1 cellular context compared by ENCODE assay signal in the genomic region with DNA sequence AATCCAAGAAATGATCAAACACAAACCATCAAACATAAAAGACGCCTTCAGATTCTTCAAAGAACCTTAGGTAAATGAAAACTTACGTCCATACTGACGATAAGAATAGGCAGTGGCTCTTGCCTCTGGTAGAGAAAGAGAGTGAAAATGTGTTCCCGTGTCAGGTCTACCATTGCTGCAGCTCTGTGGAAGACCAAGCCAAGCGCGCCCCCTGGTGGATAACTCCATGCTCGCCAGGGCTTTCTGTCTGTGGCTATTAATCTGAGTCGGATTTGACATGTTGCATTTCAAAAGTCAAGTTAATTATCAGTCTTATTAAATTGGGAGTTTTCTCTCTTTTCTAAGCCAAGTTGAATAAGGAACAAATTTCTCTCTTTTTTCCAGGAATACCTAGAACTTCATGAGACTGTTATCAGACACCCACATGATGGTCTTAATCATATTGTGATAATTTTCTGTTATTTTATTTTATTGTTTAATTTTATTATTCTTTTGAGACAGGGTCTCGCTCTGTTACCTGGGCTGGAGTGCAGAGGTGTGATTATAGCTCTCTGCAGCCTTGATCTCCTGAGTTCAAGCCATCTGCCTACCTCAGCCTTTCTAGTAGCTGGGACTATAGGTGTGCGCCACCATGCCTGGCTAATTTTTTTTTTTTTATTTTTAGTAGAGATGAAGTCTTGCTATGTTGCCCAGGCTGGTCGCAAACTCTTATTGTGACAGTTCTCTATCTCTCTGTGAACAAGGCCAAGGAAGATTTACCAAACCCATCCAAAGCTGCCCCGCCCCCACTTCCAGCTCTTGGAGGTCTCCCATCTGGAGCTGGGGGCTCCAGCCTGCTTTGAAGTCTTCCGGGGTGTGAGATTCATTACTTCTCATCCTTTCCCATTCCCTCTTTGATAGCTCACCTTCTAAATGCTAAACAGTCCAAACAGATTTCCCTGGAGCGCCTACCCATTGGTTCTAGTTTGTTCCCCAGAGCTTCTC.
TF ChIP-seq lines count a peak whose summit lies in the region.

No MANE protein-coding gene starts in this region.

TF ChIP-seq in K562, 482 proteins besides CTCF, POLR2A, EP300 and RAD21 (continues in another document):
- peak; percentile 86 for TF ChIP-seq MEIS2 (IDR thresholded peaks at IDR 0.05; ENCODE audit: partially characterized antibody)
- TF ChIP-seq HNRNPUL1 (IDR thresholded peaks at IDR 0.05; ENCODE audit: low read length): no peak
- 0 out of 2 replicates have a peak, but pooled peaks have one; percentile 41 for TF ChIP-seq TOE1 (IDR thresholded peaks at IDR 0.05; ENCODE audit: borderline replicate concordance)
- no peak for TF ChIP-seq TOE1 (CRISPR knock-in tag; IDR thresholded peaks at IDR 0.05; ENCODE audit: borderline replicate concordance, low read depth)
- no peak for TF ChIP-seq TCF7L2 (IDR thresholded peaks at IDR 0.05; ENCODE audit: low read depth, low read length)
- TF ChIP-seq, protein P1, sequence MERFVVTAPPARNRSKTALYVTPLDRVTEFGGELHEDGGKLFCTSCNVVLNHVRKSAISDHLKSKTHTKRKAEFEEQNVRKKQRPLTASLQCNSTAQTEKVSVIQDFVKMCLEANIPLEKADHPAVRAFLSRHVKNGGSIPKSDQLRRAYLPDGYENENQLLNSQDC (CRISPR knock-in tag; IDR thresholded peaks at IDR 0.05): no peak
- TF ChIP-seq, protein P2, sequence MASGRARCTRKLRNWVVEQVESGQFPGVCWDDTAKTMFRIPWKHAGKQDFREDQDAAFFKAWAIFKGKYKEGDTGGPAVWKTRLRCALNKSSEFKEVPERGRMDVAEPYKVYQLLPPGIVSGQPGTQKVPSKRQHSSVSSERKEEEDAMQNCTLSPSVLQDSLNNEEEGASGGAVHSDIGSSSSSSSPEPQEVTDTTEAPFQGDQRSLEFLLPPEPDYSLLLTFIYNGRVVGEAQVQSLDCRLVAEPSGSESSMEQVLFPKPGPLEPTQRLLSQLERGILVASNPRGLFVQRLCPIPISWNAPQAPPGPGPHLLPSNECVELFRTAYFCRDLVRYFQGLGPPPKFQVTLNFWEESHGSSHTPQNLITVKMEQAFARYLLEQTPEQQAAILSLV (tag; IDR thresholded peaks at IDR 0.05): no peak
- 0 out of 4 replicates have a peak, but pooled peaks of 1 of the 2 experiments have one; percentile 41 for TF ChIP-seq SRF (CRISPR knock-in tag; IDR thresholded peaks at IDR 0.05)
- TF ChIP-seq POU5F1 (IDR thresholded peaks at IDR 0.05; ENCODE audit: borderline replicate concordance, low read depth, low read length, partially characterized antibody): no peak
- no peak for TF ChIP-seq ZNF212 (CRISPR knock-in tag; IDR thresholded peaks at IDR 0.05)
- TF ChIP-seq, protein P3, sequence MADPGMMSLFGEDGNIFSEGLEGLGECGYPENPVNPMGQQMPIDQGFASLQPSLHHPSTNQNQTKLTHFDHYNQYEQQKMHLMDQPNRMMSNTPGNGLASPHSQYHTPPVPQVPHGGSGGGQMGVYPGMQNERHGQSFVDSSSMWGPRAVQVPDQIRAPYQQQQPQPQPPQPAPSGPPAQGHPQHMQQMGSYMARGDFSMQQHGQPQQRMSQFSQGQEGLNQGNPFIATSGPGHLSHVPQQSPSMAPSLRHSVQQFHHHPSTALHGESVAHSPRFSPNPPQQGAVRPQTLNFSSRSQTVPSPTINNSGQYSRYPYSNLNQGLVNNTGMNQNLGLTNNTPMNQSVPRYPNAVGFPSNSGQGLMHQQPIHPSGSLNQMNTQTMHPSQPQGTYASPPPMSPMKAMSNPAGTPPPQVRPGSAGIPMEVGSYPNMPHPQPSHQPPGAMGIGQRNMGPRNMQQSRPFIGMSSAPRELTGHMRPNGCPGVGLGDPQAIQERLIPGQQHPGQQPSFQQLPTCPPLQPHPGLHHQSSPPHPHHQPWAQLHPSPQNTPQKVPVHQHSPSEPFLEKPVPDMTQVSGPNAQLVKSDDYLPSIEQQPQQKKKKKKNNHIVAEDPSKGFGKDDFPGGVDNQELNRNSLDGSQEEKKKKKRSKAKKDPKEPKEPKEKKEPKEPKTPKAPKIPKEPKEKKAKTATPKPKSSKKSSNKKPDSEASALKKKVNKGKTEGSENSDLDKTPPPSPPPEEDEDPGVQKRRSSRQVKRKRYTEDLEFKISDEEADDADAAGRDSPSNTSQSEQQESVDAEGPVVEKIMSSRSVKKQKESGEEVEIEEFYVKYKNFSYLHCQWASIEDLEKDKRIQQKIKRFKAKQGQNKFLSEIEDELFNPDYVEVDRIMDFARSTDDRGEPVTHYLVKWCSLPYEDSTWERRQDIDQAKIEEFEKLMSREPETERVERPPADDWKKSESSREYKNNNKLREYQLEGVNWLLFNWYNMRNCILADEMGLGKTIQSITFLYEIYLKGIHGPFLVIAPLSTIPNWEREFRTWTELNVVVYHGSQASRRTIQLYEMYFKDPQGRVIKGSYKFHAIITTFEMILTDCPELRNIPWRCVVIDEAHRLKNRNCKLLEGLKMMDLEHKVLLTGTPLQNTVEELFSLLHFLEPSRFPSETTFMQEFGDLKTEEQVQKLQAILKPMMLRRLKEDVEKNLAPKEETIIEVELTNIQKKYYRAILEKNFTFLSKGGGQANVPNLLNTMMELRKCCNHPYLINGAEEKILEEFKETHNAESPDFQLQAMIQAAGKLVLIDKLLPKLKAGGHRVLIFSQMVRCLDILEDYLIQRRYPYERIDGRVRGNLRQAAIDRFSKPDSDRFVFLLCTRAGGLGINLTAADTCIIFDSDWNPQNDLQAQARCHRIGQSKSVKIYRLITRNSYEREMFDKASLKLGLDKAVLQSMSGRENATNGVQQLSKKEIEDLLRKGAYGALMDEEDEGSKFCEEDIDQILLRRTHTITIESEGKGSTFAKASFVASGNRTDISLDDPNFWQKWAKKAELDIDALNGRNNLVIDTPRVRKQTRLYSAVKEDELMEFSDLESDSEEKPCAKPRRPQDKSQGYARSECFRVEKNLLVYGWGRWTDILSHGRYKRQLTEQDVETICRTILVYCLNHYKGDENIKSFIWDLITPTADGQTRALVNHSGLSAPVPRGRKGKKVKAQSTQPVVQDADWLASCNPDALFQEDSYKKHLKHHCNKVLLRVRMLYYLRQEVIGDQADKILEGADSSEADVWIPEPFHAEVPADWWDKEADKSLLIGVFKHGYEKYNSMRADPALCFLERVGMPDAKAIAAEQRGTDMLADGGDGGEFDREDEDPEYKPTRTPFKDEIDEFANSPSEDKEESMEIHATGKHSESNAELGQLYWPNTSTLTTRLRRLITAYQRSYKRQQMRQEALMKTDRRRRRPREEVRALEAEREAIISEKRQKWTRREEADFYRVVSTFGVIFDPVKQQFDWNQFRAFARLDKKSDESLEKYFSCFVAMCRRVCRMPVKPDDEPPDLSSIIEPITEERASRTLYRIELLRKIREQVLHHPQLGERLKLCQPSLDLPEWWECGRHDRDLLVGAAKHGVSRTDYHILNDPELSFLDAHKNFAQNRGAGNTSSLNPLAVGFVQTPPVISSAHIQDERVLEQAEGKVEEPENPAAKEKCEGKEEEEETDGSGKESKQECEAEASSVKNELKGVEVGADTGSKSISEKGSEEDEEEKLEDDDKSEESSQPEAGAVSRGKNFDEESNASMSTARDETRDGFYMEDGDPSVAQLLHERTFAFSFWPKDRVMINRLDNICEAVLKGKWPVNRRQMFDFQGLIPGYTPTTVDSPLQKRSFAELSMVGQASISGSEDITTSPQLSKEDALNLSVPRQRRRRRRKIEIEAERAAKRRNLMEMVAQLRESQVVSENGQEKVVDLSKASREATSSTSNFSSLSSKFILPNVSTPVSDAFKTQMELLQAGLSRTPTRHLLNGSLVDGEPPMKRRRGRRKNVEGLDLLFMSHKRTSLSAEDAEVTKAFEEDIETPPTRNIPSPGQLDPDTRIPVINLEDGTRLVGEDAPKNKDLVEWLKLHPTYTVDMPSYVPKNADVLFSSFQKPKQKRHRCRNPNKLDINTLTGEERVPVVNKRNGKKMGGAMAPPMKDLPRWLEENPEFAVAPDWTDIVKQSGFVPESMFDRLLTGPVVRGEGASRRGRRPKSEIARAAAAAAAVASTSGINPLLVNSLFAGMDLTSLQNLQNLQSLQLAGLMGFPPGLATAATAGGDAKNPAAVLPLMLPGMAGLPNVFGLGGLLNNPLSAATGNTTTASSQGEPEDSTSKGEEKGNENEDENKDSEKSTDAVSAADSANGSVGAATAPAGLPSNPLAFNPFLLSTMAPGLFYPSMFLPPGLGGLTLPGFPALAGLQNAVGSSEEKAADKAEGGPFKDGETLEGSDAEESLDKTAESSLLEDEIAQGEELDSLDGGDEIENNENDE (IDR thresholded peaks at IDR 0.05; ENCODE audit: low read depth, low read length): no peak
- no peak for TF ChIP-seq NFXL1 (CRISPR knock-in tag; IDR thresholded peaks at IDR 0.05)
- no peak for TF ChIP-seq ZBTB1 (CRISPR knock-in tag; IDR thresholded peaks at IDR 0.05; ENCODE audit: borderline replicate concordance, low read depth)
- no peak for TF ChIP-seq KDM1A (IDR thresholded peaks at IDR 0.05)
- TF ChIP-seq OTX1 (CRISPR knock-in tag; IDR thresholded peaks at IDR 0.05): no peak
- TF ChIP-seq ILK (tag; IDR thresholded peaks at IDR 0.05; ENCODE audit: borderline replicate concordance, low read depth): no peak
- TF ChIP-seq, protein P4, sequence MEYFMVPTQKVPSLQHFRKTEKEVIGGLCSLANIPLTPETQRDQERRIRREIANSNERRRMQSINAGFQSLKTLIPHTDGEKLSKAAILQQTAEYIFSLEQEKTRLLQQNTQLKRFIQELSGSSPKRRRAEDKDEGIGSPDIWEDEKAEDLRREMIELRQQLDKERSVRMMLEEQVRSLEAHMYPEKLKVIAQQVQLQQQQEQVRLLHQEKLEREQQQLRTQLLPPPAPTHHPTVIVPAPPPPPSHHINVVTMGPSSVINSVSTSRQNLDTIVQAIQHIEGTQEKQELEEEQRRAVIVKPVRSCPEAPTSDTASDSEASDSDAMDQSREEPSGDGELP (CRISPR knock-in tag; IDR thresholded peaks at IDR 0.05; ENCODE audit: borderline replicate concordance): 0 out of 2 replicates have a peak, but pooled peaks have one; percentile 33
- TF ChIP-seq LCOR (CRISPR knock-in tag; IDR thresholded peaks at IDR 0.05): peak; percentile 49; the same call in 1 of the 2 replicates
- no peak for TF ChIP-seq TAF15 (IDR thresholded peaks at IDR 0.05; ENCODE audit: low read depth, low read length)
- TF ChIP-seq MAFF (IDR thresholded peaks at IDR 0.05; ENCODE audit: low read length): no peak
- no peak for TF ChIP-seq SRSF3 (IDR thresholded peaks at IDR 0.05; ENCODE audit: insufficient read depth, low read length)
- no peak for TF ChIP-seq ETS2 (tag; IDR thresholded peaks at IDR 0.05; ENCODE audit: borderline replicate concordance, poor library complexity, severe bottlenecking)
- TF ChIP-seq, protein P5, sequence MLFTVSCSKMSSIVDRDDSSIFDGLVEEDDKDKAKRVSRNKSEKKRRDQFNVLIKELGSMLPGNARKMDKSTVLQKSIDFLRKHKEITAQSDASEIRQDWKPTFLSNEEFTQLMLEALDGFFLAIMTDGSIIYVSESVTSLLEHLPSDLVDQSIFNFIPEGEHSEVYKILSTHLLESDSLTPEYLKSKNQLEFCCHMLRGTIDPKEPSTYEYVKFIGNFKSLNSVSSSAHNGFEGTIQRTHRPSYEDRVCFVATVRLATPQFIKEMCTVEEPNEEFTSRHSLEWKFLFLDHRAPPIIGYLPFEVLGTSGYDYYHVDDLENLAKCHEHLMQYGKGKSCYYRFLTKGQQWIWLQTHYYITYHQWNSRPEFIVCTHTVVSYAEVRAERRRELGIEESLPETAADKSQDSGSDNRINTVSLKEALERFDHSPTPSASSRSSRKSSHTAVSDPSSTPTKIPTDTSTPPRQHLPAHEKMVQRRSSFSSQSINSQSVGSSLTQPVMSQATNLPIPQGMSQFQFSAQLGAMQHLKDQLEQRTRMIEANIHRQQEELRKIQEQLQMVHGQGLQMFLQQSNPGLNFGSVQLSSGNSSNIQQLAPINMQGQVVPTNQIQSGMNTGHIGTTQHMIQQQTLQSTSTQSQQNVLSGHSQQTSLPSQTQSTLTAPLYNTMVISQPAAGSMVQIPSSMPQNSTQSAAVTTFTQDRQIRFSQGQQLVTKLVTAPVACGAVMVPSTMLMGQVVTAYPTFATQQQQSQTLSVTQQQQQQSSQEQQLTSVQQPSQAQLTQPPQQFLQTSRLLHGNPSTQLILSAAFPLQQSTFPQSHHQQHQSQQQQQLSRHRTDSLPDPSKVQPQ (CRISPR knock-in tag; IDR thresholded peaks at IDR 0.05; ENCODE audit: borderline replicate concordance): no peak
- TF ChIP-seq ZNF584 (CRISPR knock-in tag; IDR thresholded peaks at IDR 0.05; ENCODE audit: low read depth): no peak
- TF ChIP-seq, protein P6, sequence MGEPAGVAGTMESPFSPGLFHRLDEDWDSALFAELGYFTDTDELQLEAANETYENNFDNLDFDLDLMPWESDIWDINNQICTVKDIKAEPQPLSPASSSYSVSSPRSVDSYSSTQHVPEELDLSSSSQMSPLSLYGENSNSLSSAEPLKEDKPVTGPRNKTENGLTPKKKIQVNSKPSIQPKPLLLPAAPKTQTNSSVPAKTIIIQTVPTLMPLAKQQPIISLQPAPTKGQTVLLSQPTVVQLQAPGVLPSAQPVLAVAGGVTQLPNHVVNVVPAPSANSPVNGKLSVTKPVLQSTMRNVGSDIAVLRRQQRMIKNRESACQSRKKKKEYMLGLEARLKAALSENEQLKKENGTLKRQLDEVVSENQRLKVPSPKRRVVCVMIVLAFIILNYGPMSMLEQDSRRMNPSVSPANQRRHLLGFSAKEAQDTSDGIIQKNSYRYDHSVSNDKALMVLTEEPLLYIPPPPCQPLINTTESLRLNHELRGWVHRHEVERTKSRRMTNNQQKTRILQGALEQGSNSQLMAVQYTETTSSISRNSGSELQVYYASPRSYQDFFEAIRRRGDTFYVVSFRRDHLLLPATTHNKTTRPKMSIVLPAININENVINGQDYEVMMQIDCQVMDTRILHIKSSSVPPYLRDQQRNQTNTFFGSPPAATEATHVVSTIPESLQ (CRISPR knock-in tag; IDR thresholded peaks at IDR 0.05): 0 out of 2 replicates have a peak, but pooled peaks have one; percentile 48
- no peak for TF ChIP-seq ZNF311 (CRISPR knock-in tag; IDR thresholded peaks at IDR 0.05)
- no peak for TF ChIP-seq XRCC3 (IDR thresholded peaks at IDR 0.05)
- peak; percentile 47 for TF ChIP-seq EP400 (IDR thresholded peaks at IDR 0.05)
- no peak for TF ChIP-seq C11orf30 (IDR thresholded peaks at IDR 0.05; ENCODE audit: low read depth)
- TF ChIP-seq, protein P7, sequence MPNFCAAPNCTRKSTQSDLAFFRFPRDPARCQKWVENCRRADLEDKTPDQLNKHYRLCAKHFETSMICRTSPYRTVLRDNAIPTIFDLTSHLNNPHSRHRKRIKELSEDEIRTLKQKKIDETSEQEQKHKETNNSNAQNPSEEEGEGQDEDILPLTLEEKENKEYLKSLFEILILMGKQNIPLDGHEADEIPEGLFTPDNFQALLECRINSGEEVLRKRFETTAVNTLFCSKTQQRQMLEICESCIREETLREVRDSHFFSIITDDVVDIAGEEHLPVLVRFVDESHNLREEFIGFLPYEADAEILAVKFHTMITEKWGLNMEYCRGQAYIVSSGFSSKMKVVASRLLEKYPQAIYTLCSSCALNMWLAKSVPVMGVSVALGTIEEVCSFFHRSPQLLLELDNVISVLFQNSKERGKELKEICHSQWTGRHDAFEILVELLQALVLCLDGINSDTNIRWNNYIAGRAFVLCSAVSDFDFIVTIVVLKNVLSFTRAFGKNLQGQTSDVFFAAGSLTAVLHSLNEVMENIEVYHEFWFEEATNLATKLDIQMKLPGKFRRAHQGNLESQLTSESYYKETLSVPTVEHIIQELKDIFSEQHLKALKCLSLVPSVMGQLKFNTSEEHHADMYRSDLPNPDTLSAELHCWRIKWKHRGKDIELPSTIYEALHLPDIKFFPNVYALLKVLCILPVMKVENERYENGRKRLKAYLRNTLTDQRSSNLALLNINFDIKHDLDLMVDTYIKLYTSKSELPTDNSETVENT (CRISPR knock-in tag; IDR thresholded peaks at IDR 0.05): no peak
- TF ChIP-seq HNRNPH1 (optimal IDR thresholded peaks at IDR 0.05; ENCODE audit: low read depth, low read length): no peak
- no peak for TF ChIP-seq ZNF785 (CRISPR knock-in tag; IDR thresholded peaks at IDR 0.05)
- TF ChIP-seq RFX7 (CRISPR knock-in tag; IDR thresholded peaks at IDR 0.05): no peak
- peak; percentile 35; the same call in 1 of the 2 replicates for TF ChIP-seq L3MBTL2 (IDR thresholded peaks at IDR 0.05)
- TF ChIP-seq NCOA4 (IDR thresholded peaks at IDR 0.05; ENCODE audit: partially characterized antibody): no peak
- TF ChIP-seq PTTG1 (tag; IDR thresholded peaks at IDR 0.05; ENCODE audit: low read depth): no peak
- TF ChIP-seq HDGF (IDR thresholded peaks at IDR 0.05): peak; percentile 39; the same call in 1 of the 2 replicates
